In the genomic region with DNA sequence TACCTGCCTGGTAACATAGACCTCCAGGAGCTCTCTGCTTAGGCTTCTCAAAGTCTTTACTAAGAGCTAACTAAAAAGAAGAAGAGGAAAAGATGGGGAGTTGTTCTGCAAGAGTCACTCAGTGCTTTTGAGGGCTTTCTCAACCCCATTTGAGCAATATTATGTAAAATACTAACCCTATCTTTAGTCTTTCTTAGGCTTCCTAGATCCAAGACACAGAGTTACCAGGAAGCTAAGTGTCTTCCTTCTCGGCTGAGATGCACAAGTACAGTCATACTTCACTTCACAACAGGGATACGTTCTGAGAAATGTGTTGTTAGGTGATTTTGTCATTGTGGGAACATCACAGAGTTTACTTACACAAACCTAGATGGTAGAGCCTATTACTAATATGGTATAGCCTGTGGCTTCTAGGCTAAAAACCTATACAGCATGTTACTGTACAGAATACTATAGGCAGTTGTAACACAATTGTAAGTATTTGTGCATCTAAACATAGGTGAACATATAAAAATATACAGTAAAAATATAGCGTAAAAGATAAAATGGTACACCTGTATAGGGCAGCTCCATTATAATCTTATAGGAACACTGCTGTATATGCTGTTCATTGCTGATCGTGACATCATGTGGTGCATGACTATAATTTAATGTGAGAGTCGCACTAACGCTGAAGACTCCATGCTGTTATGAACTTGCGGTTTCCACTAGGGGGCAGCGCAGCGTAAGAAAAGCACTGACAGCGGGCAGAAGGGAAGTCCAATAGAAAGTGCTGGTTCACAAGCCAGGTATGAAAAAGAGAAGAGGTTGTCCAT, we compare ENCODE assay signal across 8 cellular contexts. TPM values are rescaled to one million over a fixed set of nuclear protein-coding genes. Genes with fewer than 3 reads are reported as not detected.
DNase-seq lines count a peak whose midpoint lies in the region; ATAC-seq lines count a peak whose summit lies in the region.

No MANE protein-coding gene starts in this region.

- no peak overlapping the region for H3K27ac Mint-ChIP-seq in CD4-positive, CD25-positive, alpha-beta regulatory T cell

- H3K9me3 Mint-ChIP-seq in CD4-positive, CD25-positive, alpha-beta regulatory T cell = no peaks in the 10 kb centered on the region

- peak overlapping the region; percentile 18 for H3K27ac ChIP-seq in CD4-positive, CD25-positive, alpha-beta regulatory T cell (ENCODE audit: insufficient read depth, low read length, poor library complexity, severe bottlenecking)

- no peaks in the 10 kb centered on the region for H3K36me3 ChIP-seq in CD4-positive, CD25-positive, alpha-beta regulatory T cell (ENCODE audit: control insufficient read depth, insufficient read depth, low read length)

- H3K36me3 Mint-ChIP-seq in CD4-positive, CD25-positive, alpha-beta regulatory T cell = no peaks in the 10 kb centered on the region

- H3K4me1 Mint-ChIP-seq in CD4-positive, CD25-positive, alpha-beta regulatory T cell = peaks cover 20 to 34% (median 29%) of the 10 kb centered on the region in 4 donors

- no peaks in the 10 kb centered on the region for H3K9me3 ChIP-seq in CD4-positive, CD25-positive, alpha-beta regulatory T cell (ENCODE audit: control insufficient read depth in 2 of 2, low read length in 2 of 2)

- no peak overlapping the region for H3K4me3 Mint-ChIP-seq in CD4-positive, CD25-positive, alpha-beta regulatory T cell

- peaks cover 48% of the 10 kb centered on the region for H3K4me1 ChIP-seq in CD4-positive, CD25-positive, alpha-beta regulatory T cell (ENCODE audit: control insufficient read depth, insufficient read depth, low read length, poor library complexity, severe bottlenecking)

- peak; percentile 75 to 94 (median 86) for DNase-seq in CD4-positive, CD25-positive, alpha-beta regulatory T cell
- DNase-seq in NCI-H82 treated with DMSO at 0.1 percent for 48 hours (lab: John Stamatoyannopoulos, UW; ENCODE audit: unreplicated experiment) (peak; percentile 50), lung microvascular endothelial cell (ENCODE audit: low read depth in 2 of 2) (peak; percentile 86 to 93)
- peak; percentile 89 to 92 for DNase-seq in activated CD4-positive, alpha-beta T cell treated with anti-CD3 and anti-CD28 coated beads, Interleukin-2, amount 50 U/mL, for 48 hours
- peak; percentile 78 for DNase-seq in effector CD4-positive, alpha-beta T cell
- peak; percentile 59 for DNase-seq in stimulated activated CD8-positive, alpha-beta memory T cell treated with anti-CD3 and anti-CD28 coated beads, Interleukin-15, amount 100 ng/mL, for 24 hours (ENCODE audit: low read depth)

- peak; percentile 85 to 87 for ATAC-seq in CD4-positive, CD25-positive, alpha-beta regulatory T cell (ENCODE audit: low read depth in 2 of 2)
- peak; percentile 79 for ATAC-seq in GM19452 (IDR thresholded peaks at IDR 0.05; ENCODE audit: unreplicated experiment)
- ATAC-seq in HG03571 (IDR thresholded peaks at IDR 0.05; ENCODE audit: unreplicated experiment) = peak; percentile 75

- no peaks in the 10 kb centered on the region for H3K27me3 Mint-ChIP-seq in CD4-positive, CD25-positive, alpha-beta regulatory T cell

- no peaks in the 10 kb centered on the region for H3K27me3 ChIP-seq in CD4-positive, CD25-positive, alpha-beta regulatory T cell (ENCODE audit: control insufficient read depth, insufficient read depth, low read length)

- no peak overlapping the region for H3K4me3 ChIP-seq in CD4-positive, CD25-positive, alpha-beta regulatory T cell (ENCODE audit: low read depth, low read length)

RNA-seq across cellular contexts. Expression of a gene that starts 16.3 kb away (rescaled TPM):
- not detected for total RNA-seq in CD4-positive, CD25-positive, alpha-beta regulatory T cell
- polyA plus RNA-seq in CD4-positive, CD25-positive, alpha-beta regulatory T cell = under 1 TPM; 0.10 to 0.20 (median 0.18) TPM
- total RNA-seq in lung microvascular endothelial cell = not detected in 2 replicates

RNA-seq across cellular contexts. Expression of a gene that starts 32.8 kb away (rescaled TPM):
- total RNA-seq in CD4-positive, CD25-positive, alpha-beta regulatory T cell = not detected
- polyA plus RNA-seq in CD4-positive, CD25-positive, alpha-beta regulatory T cell = not detected
- not detected in 2 replicates for total RNA-seq in lung microvascular endothelial cell

RNA-seq across cellular contexts. Expression of a gene that starts 44.7 kb away (rescaled TPM):
- total RNA-seq in CD4-positive, CD25-positive, alpha-beta regulatory T cell = 40.5 TPM
- 10 to 100 TPM; 12.2 to 15.3 (median 13.9) TPM for polyA plus RNA-seq in CD4-positive, CD25-positive, alpha-beta regulatory T cell
- 0.22 and 1.2 TPM in 2 replicates for total RNA-seq in lung microvascular endothelial cell

Comparison
In these comparisons a context has a peak if more than half of its experiments do, and no peak if none do; other contexts are left out.
1. RNA of a gene that starts 44.7 kb away (total RNA-seq): 40.5 TPM in CD4-positive, CD25-positive, alpha-beta regulatory T cell (single experiment); 0.22 to 1.2 TPM in lung microvascular endothelial cell; every median in the first group is over 10 times any median in the second.
2. Peak in every context shown above with its lines, with median percentiles within 50 percentile points of each other: ATAC-seq and DNase-seq.